ENCODE assay signal across 1 cellular context in the genomic region with DNA sequence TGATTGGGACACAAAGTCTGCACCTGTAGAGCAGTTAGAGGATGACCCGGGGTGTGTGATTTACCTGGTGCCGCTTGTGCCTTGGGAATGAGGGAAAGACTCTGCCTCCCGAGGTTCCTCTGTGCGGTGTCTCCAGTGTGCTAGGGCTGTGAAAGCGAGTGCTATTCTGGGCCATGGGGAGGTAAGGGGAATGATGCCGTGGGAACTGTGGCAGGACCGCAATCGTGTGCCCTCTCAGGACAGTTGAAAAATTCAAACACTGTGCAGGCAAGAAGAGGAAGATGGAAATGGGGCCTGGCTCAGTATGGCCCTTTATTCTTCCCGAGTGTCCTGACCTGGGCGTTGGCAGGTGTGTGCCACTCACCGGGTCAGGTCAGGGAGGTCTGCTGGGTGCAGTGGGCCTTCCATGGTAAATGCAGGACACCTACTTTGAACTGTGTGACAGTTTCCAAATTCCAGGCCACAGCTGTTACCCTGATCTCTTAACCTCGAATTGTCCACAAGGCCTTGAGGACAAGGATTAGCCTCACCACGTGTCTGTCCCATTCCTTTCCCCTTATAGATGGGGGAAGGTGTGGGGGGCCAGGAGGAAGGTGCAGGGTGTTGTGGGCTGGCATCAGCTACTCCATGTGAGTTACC.
TF ChIP-seq lines count a peak whose summit lies in the region.

No MANE protein-coding gene starts in this region.

TF ChIP-seq in K562, 482 proteins besides CTCF, POLR2A, EP300 and RAD21:
- TF ChIP-seq THRAP3 (IDR thresholded peaks at IDR 0.05; ENCODE audit: borderline replicate concordance): no peak
- no peak for TF ChIP-seq ZKSCAN1 (IDR thresholded peaks at IDR 0.05; ENCODE audit: low read depth, low read length)
- TF ChIP-seq ZNF12 (CRISPR knock-in tag; IDR thresholded peaks at IDR 0.05): no peak
- no peak for TF ChIP-seq TBL1XR1 (IDR thresholded peaks at IDR 0.05; ENCODE audit: low read length in 2 of 2)
- TF ChIP-seq ZNF212 (CRISPR knock-in tag; IDR thresholded peaks at IDR 0.05): no peak
- no peak for TF ChIP-seq THRA (IDR thresholded peaks at IDR 0.05)
- TF ChIP-seq SRSF3 (IDR thresholded peaks at IDR 0.05; ENCODE audit: insufficient read depth, low read length): no peak
- no peak for TF ChIP-seq TSC22D4 (tag; IDR thresholded peaks at IDR 0.05)
- no peak for TF ChIP-seq TSHZ1 (CRISPR knock-in tag; IDR thresholded peaks at IDR 0.05)
- no peak for TF ChIP-seq ZNF324 (CRISPR knock-in tag; IDR thresholded peaks at IDR 0.05)
- TF ChIP-seq ZNF583 (CRISPR knock-in tag; IDR thresholded peaks at IDR 0.05): no peak
- TF ChIP-seq BCOR (IDR thresholded peaks at IDR 0.05): no peak
- TF ChIP-seq SPI1 (IDR thresholded peaks at IDR 0.05; ENCODE audit: borderline replicate concordance, low read depth, low read length): no peak
- no peak for TF ChIP-seq TCF7L2 (IDR thresholded peaks at IDR 0.05; ENCODE audit: low read depth, low read length)
- TF ChIP-seq ELF4 (CRISPR knock-in tag; IDR thresholded peaks at IDR 0.05): no peak
- no peak for TF ChIP-seq POLR2H (tag; IDR thresholded peaks at IDR 0.05; ENCODE audit: low read depth)
- TF ChIP-seq GATA2 (CRISPR knock-in tag; IDR thresholded peaks at IDR 0.05): no peak
- TF ChIP-seq EGR1 (conservative IDR thresholded peaks at IDR 0.05): no peak
- no peak for TF ChIP-seq ZEB2 (IDR thresholded peaks at IDR 0.05)
